ENCODE assay signal across 8 cellular contexts in genomic region chr17:60390223-60390622, GRCh38. TPM values are rescaled to one million over a fixed set of nuclear protein-coding genes. Genes with fewer than 3 reads are reported as not detected.
DNase-seq lines count a peak whose midpoint lies in the region; ATAC-seq and TF ChIP-seq lines count a peak whose summit lies in the region.

No MANE protein-coding gene starts in this region.

- H3K27me3 ChIP-seq in DOHH2 (ENCODE audit: control insufficient read depth, low read length), result no peaks in the 10 kb centered on the region

- H3K36me3 Mint-ChIP-seq in naive thymus-derived CD8-positive, alpha-beta T cell, result peaks cover 0 to 2% (median 0%) of the 10 kb centered on the region in 3 donors

- H3K4me3 ChIP-seq in DOHH2 (ENCODE audit: low read length) (peak overlapping the region; percentile 86), NB4 (ENCODE audit: low read depth, low read length) (peak overlapping the region; percentile 92), choroid plexus epithelial cell (ENCODE audit: low read depth, low read length) (peak overlapping the region; percentile 93)

- TF ChIP-seq CTCF in DOHH2 (IDR thresholded peaks at IDR 0.05; ENCODE audit: low read depth, low read length, poor library complexity, severe bottlenecking) (no peak), NB4 (IDR thresholded peaks at IDR 0.05; ENCODE audit: low read depth, low read length) (no peak), choroid plexus epithelial cell (conservative IDR thresholded peaks at IDR 0.05; ENCODE audit: low read depth, low read length) (no peak)

- H3K4me1 ChIP-seq in DOHH2 (ENCODE audit: control insufficient read depth, low read length), result peaks cover 31% of the 10 kb centered on the region

- peak overlapping the region; percentile 92 to 97 (median 97) for H3K4me3 Mint-ChIP-seq in naive thymus-derived CD8-positive, alpha-beta T cell

- no peak overlapping the region for H3K27ac ChIP-seq in DOHH2 (ENCODE audit: low read depth, low read length)

- peak; percentile 67 for DNase-seq in NB4 (ENCODE audit: low read depth)
- DNase-seq in choroid plexus epithelial cell (ENCODE audit: low read depth), result peak; percentile 73
- DNase-seq in naive thymus-derived CD8-positive, alpha-beta T cell, result no peak
- DNase-seq in GOT3 (lab: John Stamatoyannopoulos, UW), result no peak
- DNase-seq in NCI-H526 (lab: John Stamatoyannopoulos, UW), result no peak

- ATAC-seq in naive thymus-derived CD8-positive, alpha-beta T cell, result no peak
- ATAC-seq in GM18505 (IDR thresholded peaks at IDR 0.05; ENCODE audit: unreplicated experiment), result no peak
- no peak for ATAC-seq in HG03159 (IDR thresholded peaks at IDR 0.05; ENCODE audit: unreplicated experiment)

- peak overlapping the region; percentile 77 for H3K4me2 ChIP-seq in DOHH2 (ENCODE audit: low read length)

- H3K27ac Mint-ChIP-seq in naive thymus-derived CD8-positive, alpha-beta T cell, result peak overlapping the region in 8 of 10 donors; percentile 9 to 99 (median 98)

- H3K36me3 ChIP-seq in DOHH2 (ENCODE audit: control insufficient read depth, low read length), result peaks cover 4% of the 10 kb centered on the region; the same call in 1 of the 2 replicates

- no peaks in the 10 kb centered on the region for H3K9me3 Mint-ChIP-seq in naive thymus-derived CD8-positive, alpha-beta T cell

- POLR2A ChIA-PET in naive thymus-derived CD8-positive, alpha-beta T cell (lab: Charles Lee), result interaction anchor here (0.8 kb wide), 1 partner anchor 8 kb away, joined by 5 read pairs; no protein-coding TSS in a partner anchor

- no peaks in the 10 kb centered on the region for H4K20me1 ChIP-seq in DOHH2 (ENCODE audit: control insufficient read depth, insufficient read depth, low read depth, low read length)

- no peaks in the 10 kb centered on the region for H3K9me3 ChIP-seq in DOHH2 (ENCODE audit: control insufficient read depth, insufficient read depth, low read length)

- H3F3A ChIP-seq in DOHH2 (ENCODE audit: control insufficient read depth, insufficient read depth), result 0 out of 2 replicates have a peak, but pooled peaks cover 13% of the 10 kb centered on the region

- H3K4me1 Mint-ChIP-seq in naive thymus-derived CD8-positive, alpha-beta T cell, result peaks cover 30 to 76% (median 55%) of the 10 kb centered on the region in 4 donors

- peaks cover 68% of the 10 kb centered on the region for H3K79me2 ChIP-seq in DOHH2 (ENCODE audit: control insufficient read depth, low read length)

- no peaks in the 10 kb centered on the region for H3K9me2 ChIP-seq in DOHH2 (replicated peaks; ENCODE audit: control insufficient read depth, low read length)

- H3K27me3 Mint-ChIP-seq in naive thymus-derived CD8-positive, alpha-beta T cell, result no peaks in the 10 kb centered on the region

- no peak for TF ChIP-seq POLR2A in NB4 (IDR thresholded peaks at IDR 0.05; ENCODE audit: extremely low read depth, insufficient read length)
- no peak for TF ChIP-seq POLR2A in GM18505 (IDR thresholded peaks at IDR 0.05; ENCODE audit: borderline replicate concordance, extremely low read depth, insufficient read depth, insufficient read length)

RNA-seq across cellular contexts. Expression of gene USP32, which starts 1.7 kb away (rescaled TPM):
- 10 to 100 TPM; 35.9 to 36.6 TPM for total RNA-seq in naive thymus-derived CD8-positive, alpha-beta T cell
- 1 to 10 TPM; 3.9 to 5.6 (median 5.4) TPM for polyA plus RNA-seq in naive thymus-derived CD8-positive, alpha-beta T cell

RNA-seq across cellular contexts. Expression of gene CHCT1, which starts 32.1 kb away (rescaled TPM):
- total RNA-seq in naive thymus-derived CD8-positive, alpha-beta T cell, result not detected
- not detected for polyA plus RNA-seq in naive thymus-derived CD8-positive, alpha-beta T cell

Comparison
In these comparisons a context has a peak if more than half of its experiments do, and no peak if none do; other contexts are left out.
1. DNase-seq: peak in NB4 (single experiment) and choroid plexus epithelial cell (single experiment); none in naive thymus-derived CD8-positive, alpha-beta T cell (0 of 10), GOT3 (single experiment) and NCI-H526 (0 of 2).
2. Peak in every context shown above with its lines, with median percentiles within 50 percentile points of each other: H3K4me3 ChIP-seq.